Comparison of ENCODE assay signal across 8 cellular contexts in the genomic region with DNA sequence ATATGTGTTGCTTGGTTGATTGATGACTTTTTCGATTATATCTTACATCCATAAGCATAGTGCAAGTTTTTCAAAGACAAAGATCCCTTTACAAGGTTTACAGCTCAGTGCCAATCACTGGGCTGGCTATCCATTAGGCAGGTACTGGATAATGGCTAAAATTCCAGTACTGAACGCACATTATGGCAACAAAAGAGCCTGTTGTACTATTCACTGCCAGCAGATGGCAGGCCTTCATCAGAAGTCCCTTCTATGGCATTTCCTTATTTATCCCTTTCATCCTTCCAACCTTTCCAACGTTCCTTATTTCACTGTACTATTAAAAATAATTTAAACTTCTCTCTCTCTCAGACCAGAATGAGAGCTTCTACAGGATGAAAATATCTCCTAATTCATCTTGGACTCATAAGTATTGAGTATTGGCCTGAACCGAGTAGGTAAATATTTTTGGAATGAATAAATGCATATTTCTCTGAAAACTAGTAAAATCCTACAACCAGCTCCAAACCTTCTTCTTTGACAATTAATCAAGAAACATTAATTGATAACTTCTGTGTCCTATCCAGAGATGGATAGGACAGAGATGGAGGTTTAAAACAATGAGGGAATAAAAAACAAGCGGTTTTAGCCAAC. TPM values are rescaled to one million over a fixed set of nuclear protein-coding genes. Genes with fewer than 3 reads are reported as not detected.
DNase-seq lines count a peak whose midpoint lies in the region; ATAC-seq and TF ChIP-seq lines count a peak whose summit lies in the region.

No MANE protein-coding gene starts in this region.

- H3K9me3 ChIP-seq in RWPE2 (ENCODE audit: severe bottlenecking) (no peaks in the 10 kb centered on the region), heart right ventricle (no peaks in the 10 kb centered on the region)

- H3K27me3 ChIP-seq in RWPE2 (ENCODE audit: insufficient read depth, poor library complexity, severe bottlenecking) (no peaks in the 10 kb centered on the region), heart right ventricle (peaks cover 0 to 6% (median 0%) of the 10 kb centered on the region in 7 donors)

- peak; percentile 95 for TF ChIP-seq RAD21 in Ishikawa (IDR thresholded peaks at IDR 0.05; ENCODE audit: low read depth)

- H3K4me1 Mint-ChIP-seq in activated naive CD8-positive, alpha-beta T cell treated with anti-CD3 and anti-CD28 coated beads, Interleukin-2, amount 50 U/mL, for 24 hours = peaks cover 15% of the 10 kb centered on the region

- H3K27ac ChIP-seq in RWPE2 (ENCODE audit: poor library complexity, severe bottlenecking) = no peak overlapping the region
- H3K27ac ChIP-seq in heart right ventricle = no peak overlapping the region

- no peak overlapping the region for H3K27ac Mint-ChIP-seq in activated naive CD8-positive, alpha-beta T cell treated with anti-CD3 and anti-CD28 coated beads, Interleukin-2, amount 50 U/mL, for 24 hours

- ATAC-seq in RWPE2 (ENCODE audit: low read depth) (peak; percentile 76), heart right ventricle (peak in 6 of 8 donors; percentile 35 to 68 (median 62)), GM19397 (IDR thresholded peaks at IDR 0.05; ENCODE audit: unreplicated experiment) (no peak), HG03095 (IDR thresholded peaks at IDR 0.05; ENCODE audit: unreplicated experiment) (no peak)
- no peak for ATAC-seq in activated naive CD8-positive, alpha-beta T cell treated with anti-CD3 and anti-CD28 coated beads, Interleukin-2, amount 50 U/mL, for 24 hours

- no peaks in the 10 kb centered on the region for H3K36me3 Mint-ChIP-seq in activated naive CD8-positive, alpha-beta T cell treated with anti-CD3 and anti-CD28 coated beads, Interleukin-2, amount 50 U/mL, for 24 hours (ENCODE audit: low read depth)

- peak; percentile 72 for DNase-seq in DMS53 treated with DMSO at 0.1 percent for 48 hours (lab: John Stamatoyannopoulos, UW; ENCODE audit: unreplicated experiment)
- no peak for DNase-seq in RWPE2 (ENCODE audit: low spot score)
- DNase-seq in activated naive CD8-positive, alpha-beta T cell treated with anti-CD3 and anti-CD28 coated beads, Interleukin-2, amount 50 U/mL, for 24 hours = peak; percentile 59
- DNase-seq in heart right ventricle = peak in 1 of 2 donors; percentile 49
- peak; percentile 53 for DNase-seq in retina

- no peak for TF ChIP-seq EP300 in Ishikawa (IDR thresholded peaks at IDR 0.05; ENCODE audit: borderline replicate concordance)

- H3K36me3 ChIP-seq in RWPE2 (ENCODE audit: low read depth) = no peaks in the 10 kb centered on the region
- no peaks in the 10 kb centered on the region for H3K36me3 ChIP-seq in heart right ventricle

- WGBS in heart right ventricle, 2 donors = 32 to 33% methylated on average over 5 of the region's 5 CpGs

- TF ChIP-seq CTCF in RWPE2 (IDR thresholded peaks at IDR 0.05; ENCODE audit: poor library complexity, severe bottlenecking) (peak; percentile 99), heart right ventricle (IDR thresholded peaks at IDR 0.05) (peak; percentile 50 to 93 (median 85))

- H3K4me1 ChIP-seq in RWPE2 (ENCODE audit: insufficient read depth, poor library complexity, severe bottlenecking) (no peaks in the 10 kb centered on the region), heart right ventricle (no peaks in the 10 kb centered on the region)

- H3K4me3 ChIP-seq in RWPE2 (ENCODE audit: severe bottlenecking) (no peak overlapping the region), heart right ventricle (no peak overlapping the region)

- H3K9me3 Mint-ChIP-seq in activated naive CD8-positive, alpha-beta T cell treated with anti-CD3 and anti-CD28 coated beads, Interleukin-2, amount 50 U/mL, for 24 hours = no peaks in the 10 kb centered on the region

- no peaks in the 10 kb centered on the region for H3K27me3 Mint-ChIP-seq in activated naive CD8-positive, alpha-beta T cell treated with anti-CD3 and anti-CD28 coated beads, Interleukin-2, amount 50 U/mL, for 24 hours

- H3K4me3 Mint-ChIP-seq in activated naive CD8-positive, alpha-beta T cell treated with anti-CD3 and anti-CD28 coated beads, Interleukin-2, amount 50 U/mL, for 24 hours = no peak overlapping the region

- intact Hi-C loops in heart right ventricle (cut with DNase I) = loop anchor here in 9 of 10 donors (1.0 to 5.0 kb wide), 6 partner anchors 40 to 60 kb away; partner anchors contain the start of gene NME5 (in 1 of the 9)

TF ChIP-seq in Ishikawa, 13 proteins besides CTCF, POLR2A, EP300 and RAD21:
- TF ChIP-seq TCF12 (IDR thresholded peaks at IDR 0.05; ENCODE audit: low read depth) (no peak), MAX (IDR thresholded peaks at IDR 0.05) (no peak), TAF1 (IDR thresholded peaks at IDR 0.05; ENCODE audit: low read depth) (no peak), USF1 (IDR thresholded peaks at IDR 0.05) (no peak), TEAD4 (IDR thresholded peaks at IDR 0.05) (no peak), CREB1 (IDR thresholded peaks at IDR 0.05; ENCODE audit: low read depth) (no peak), FOXM1 (IDR thresholded peaks at IDR 0.05; ENCODE audit: borderline replicate concordance, low read depth) (no peak), EGR1 (IDR thresholded peaks at IDR 0.05) (no peak), YY1 (IDR thresholded peaks at IDR 0.05; ENCODE audit: low read depth) (no peak)

RNA-seq across cellular contexts. Expression of gene WNT8A, which starts 6.7 kb away (rescaled TPM):
- not detected for total RNA-seq in heart right ventricle
- polyA plus RNA-seq in heart right ventricle = not detected

RNA-seq across cellular contexts. Expression of gene FAM13B, which starts 44.3 kb away (rescaled TPM):
- total RNA-seq in heart right ventricle = 10 to 100 TPM; 22.4 to 47.4 (median 32.1) TPM
- 10 to 100 TPM in 1 of 2 donors, 1 to 10 TPM in 1; 8.8 to 12.1 TPM for polyA plus RNA-seq in heart right ventricle

Comparison
In these comparisons a context has a peak if more than half of its experiments do, and no peak if none do; other contexts are left out.
1. ATAC-seq: peak in RWPE2 (single experiment) and heart right ventricle (6 of 8); none in activated naive CD8-positive, alpha-beta T cell treated with anti-CD3 and anti-CD28 coated beads, Interleukin-2, amount 50 U/mL, for 24 hours (single experiment), GM19397 (single experiment) and HG03095 (single experiment).